ENCODE assay signal across 24 cellular contexts in the genomic region with DNA sequence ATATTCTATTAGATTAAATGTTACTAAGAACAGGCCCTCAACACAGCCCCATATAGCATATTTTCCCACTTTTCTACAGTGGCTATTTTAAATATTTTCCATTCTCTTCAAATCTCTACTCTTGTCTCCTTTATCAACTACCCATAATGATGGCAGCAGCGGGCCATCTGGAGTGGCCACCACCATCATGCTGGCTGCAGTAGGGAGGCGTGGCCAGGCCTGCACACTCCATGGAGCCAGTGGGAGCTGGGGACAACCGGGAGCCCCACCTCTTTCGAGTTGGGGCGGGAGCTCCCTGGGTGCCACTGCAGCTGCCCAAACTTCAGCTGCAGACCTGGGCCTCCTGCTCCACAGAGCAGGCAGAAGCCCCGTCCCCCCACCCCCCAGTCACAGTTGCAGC.
"Had no signal": no experiment of that assay in that cellular context is flagged by ENCODE, and none has a peak within 500 bp of the region (broad histone marks: within the 10 kb centered on the region; RNA-seq: fewer than 3 reads in every experiment).

No MANE protein-coding gene starts in this region.

- ATAC-seq: effector memory CD8-positive, alpha-beta T cell; esophagus mucosa; foreskin keratinocyte; gastrocnemius medialis; gastroesophageal sphincter; heart left ventricle; heart right ventricle had no signal

- H3K27ac ChIP-seq: colonic mucosa, coronary artery, dorsolateral prefrontal cortex, epithelial cell of prostate, esophagus muscularis mucosa, esophagus squamous epithelium, foreskin keratinocyte, gastrocnemius medialis, gastroesophageal sphincter, heart left ventricle, heart right ventricle had no signal

- H3K9me3 ChIP-seq: colonic mucosa, esophagus muscularis mucosa, esophagus squamous epithelium, gastrocnemius medialis, gastroesophageal sphincter, heart left ventricle, heart right ventricle had no signal

- DNase-seq: colonic mucosa; cortex of kidney; dermis blood vessel endothelial cell; dorsolateral prefrontal cortex; effector CD4-positive, alpha-beta T cell; effector CD8-positive, alpha-beta T cell; effector memory CD4-positive, alpha-beta T cell; effector memory CD8-positive, alpha-beta T cell; endodermal cell; erythroblast; esophagus squamous epithelium; foreskin fibroblast; foreskin melanocyte; gastrocnemius medialis; glutamatergic neuron; head of caudate nucleus; heart left ventricle; heart right ventricle had no signal

- H3K36me3 ChIP-seq: colonic mucosa, esophagus muscularis mucosa, esophagus squamous epithelium, gastrocnemius medialis, gastroesophageal sphincter, heart left ventricle, heart right ventricle had no signal

- H3K4me3 ChIP-seq: colonic mucosa, coronary artery, dorsolateral prefrontal cortex, esophagus muscularis mucosa, esophagus squamous epithelium, gastrocnemius medialis, gastroesophageal sphincter, heart left ventricle, heart right ventricle had no signal

- H3K27me3 ChIP-seq: colonic mucosa, dorsolateral prefrontal cortex, esophagus muscularis mucosa, esophagus squamous epithelium, foreskin keratinocyte, gastrocnemius medialis, gastroesophageal sphincter, heart left ventricle, heart right ventricle had no signal

- H3K4me1 ChIP-seq: colonic mucosa, esophagus muscularis mucosa, esophagus squamous epithelium, gastrocnemius medialis, gastroesophageal sphincter, heart left ventricle, heart right ventricle had no signal
